1 cellular context compared by ENCODE assay signal in the genomic region with DNA sequence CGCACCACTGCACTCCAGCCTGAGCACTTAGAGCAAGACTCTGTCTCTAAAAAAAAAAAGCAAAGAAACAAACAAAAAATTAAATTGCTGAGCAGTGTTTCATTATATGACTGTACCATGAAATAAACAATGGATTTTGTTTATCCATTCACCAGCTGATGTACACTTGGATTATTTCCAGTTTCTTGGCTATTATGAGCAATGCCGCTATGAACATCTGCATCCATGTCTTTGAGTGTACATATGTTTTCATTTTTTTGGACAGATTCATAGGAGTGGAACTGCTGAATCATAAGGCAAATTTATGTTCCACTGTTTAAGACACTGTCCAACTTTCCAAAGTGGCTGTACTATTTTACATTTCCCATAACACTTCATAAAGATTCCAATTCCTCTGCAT.
TF ChIP-seq lines count a peak whose summit lies in the region.

No MANE protein-coding gene starts in this region.

TF ChIP-seq in endothelial cell of umbilical vein, 7 proteins besides CTCF, POLR2A, EP300 and RAD21:
- TF ChIP-seq POLR2AphosphoS5 (IDR thresholded peaks at IDR 0.05; ENCODE audit: insufficient read depth, low read depth, low read length): no peak
- no peak for TF ChIP-seq JUN (IDR thresholded peaks at IDR 0.05; ENCODE audit: borderline replicate concordance, insufficient read depth, insufficient read length, low read depth)
- TF ChIP-seq FOS (IDR thresholded peaks at IDR 0.05; ENCODE audit: borderline replicate concordance, insufficient read depth, low read length): no peak
- TF ChIP-seq EZH2 (IDR thresholded peaks at IDR 0.05; ENCODE audit: borderline replicate concordance, low read depth, low read length, severe bottlenecking): no peak
- no peak for TF ChIP-seq MYC (IDR thresholded peaks at IDR 0.05; ENCODE audit: low read depth, low read length)
- TF ChIP-seq GATA2 (IDR thresholded peaks at IDR 0.05; ENCODE audit: insufficient read depth, insufficient read length, low read depth, low read length): no peak
- TF ChIP-seq MAX (IDR thresholded peaks at IDR 0.05; ENCODE audit: insufficient read depth, insufficient read length): no peak
